In the genomic region with DNA sequence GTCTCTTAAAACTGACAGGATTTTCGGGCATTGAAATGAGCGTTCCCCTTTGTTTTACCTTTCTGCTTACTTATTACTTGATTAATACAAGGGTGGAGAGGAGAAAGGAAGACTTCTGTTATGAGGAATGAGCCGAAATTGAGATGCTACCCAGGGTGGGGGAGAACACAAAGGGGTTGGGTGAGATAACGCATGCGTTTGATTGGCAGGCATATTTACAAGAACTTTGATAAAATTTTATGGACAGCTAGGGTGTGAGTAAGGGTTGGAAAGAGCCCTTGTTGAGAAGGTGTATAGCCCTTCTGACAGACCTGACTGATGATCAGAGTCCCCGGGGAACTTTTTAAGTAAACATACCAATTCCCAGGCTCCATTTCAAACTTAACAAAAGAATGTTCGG, we compare ENCODE assay signal across 7 cellular contexts. TPM values are rescaled to one million over a fixed set of nuclear protein-coding genes. Genes with fewer than 3 reads are reported as not detected.
DNase-seq lines count a peak whose midpoint lies in the region; FAIRE-seq and TF ChIP-seq lines count a peak whose summit lies in the region.

No MANE protein-coding gene starts in this region.

- no peaks in the 10 kb centered on the region for H3K36me3 ChIP-seq in brain microvascular endothelial cell (replicated peaks)
- H3K36me3 ChIP-seq in mesodermal cell (ENCODE audit: control insufficient read depth, insufficient read depth, low read length): peaks cover 27% of the 10 kb centered on the region

- no peaks in the 10 kb centered on the region for H3K27me3 ChIP-seq in brain microvascular endothelial cell (replicated peaks)

- no peaks in the 10 kb centered on the region for H3K9me3 ChIP-seq in mesodermal cell (ENCODE audit: control insufficient read depth, low read length)

- peak; percentile 50 for FAIRE-seq in GM12892 (lab: Jason Lieb, UNC)

- H3K4me3 ChIP-seq in brain microvascular endothelial cell (ENCODE audit: low read depth, low read length): peak overlapping the region; percentile 90
- peak overlapping the region; percentile 80 for H3K4me3 ChIP-seq in mesodermal cell (ENCODE audit: extremely low read depth, insufficient read depth, low read length, poor library complexity, severe bottlenecking)

- H3K27ac ChIP-seq in brain microvascular endothelial cell (peak overlapping the region; percentile 65), mesodermal cell (ENCODE audit: low read depth, low read length, severe bottlenecking) (peak overlapping the region; percentile 98)

- 10 to 11% methylated on average over 3 of the region's 7 CpGs for WGBS in mesodermal cell (ENCODE audit: insufficient coverage in 2 of 2), 2 experiments

- DNase-seq in GM12892 (ENCODE audit: insufficient read length): peak; percentile 17
- DNase-seq in LHCN-M2 (ENCODE audit: low read depth): peak; percentile 8
- peak; percentile 11 for DNase-seq in brain microvascular endothelial cell
- no peak for DNase-seq in GF-D8 (lab: John Stamatoyannopoulos, UW)
- no peak for DNase-seq in HT-29 (ENCODE audit: low spot score)
- no peak for DNase-seq in activated gamma-delta T cell (lab: John Stamatoyannopoulos, UW)

- TF ChIP-seq POLR2A in GM12892 (IDR thresholded peaks at IDR 0.05; ENCODE audit: low read depth, low read length): no peak

- peaks cover 16% of the 10 kb centered on the region for H3K4me1 ChIP-seq in mesodermal cell (ENCODE audit: control insufficient read depth, insufficient read depth, low read length, poor library complexity, severe bottlenecking)

- in situ Hi-C loops in brain microvascular endothelial cell (cut with HindIII; ENCODE audit: low pct_ligation_motif_present, low sequenced_read_pairs): no loop called here

- no peak for TF ChIP-seq CTCF in brain microvascular endothelial cell (IDR thresholded peaks at IDR 0.05; ENCODE audit: low read depth, low read length, missing control alignments)

RNA-seq across cellular contexts. Expression of gene RNF138, which starts 1.8 kb away (rescaled TPM):
- polyA plus RNA-seq in GM12892 (2012; ENCODE audit: missing spikeins): 28.5 TPM
- total RNA-seq in LHCN-M2 (2014; rRNA removed): 26.2 and 52.5 TPM in 2 replicates
- polyA plus RNA-seq in LHCN-M2 (2012): 4.8 TPM
- polyA plus RNA-seq in mesodermal cell (2013, experiment 1 of 2): 39.0 TPM
- 38.2 TPM for polyA plus RNA-seq in mesodermal cell (2013, experiment 2 of 2)
- 30.8 and 43.0 TPM in 2 replicates for total RNA-seq in HT-29 (2014; rRNA removed; shearing (Covaris generic))

Comparison
In these comparisons a context has a peak if more than half of its experiments do, and no peak if none do; other contexts are left out.
1. DNase-seq: peak in GM12892 (single experiment), LHCN-M2 (single experiment) and brain microvascular endothelial cell (single experiment); none in GF-D8 (single experiment), HT-29 (single experiment) and activated gamma-delta T cell (single experiment).